18 cellular contexts compared by ENCODE assay signal in the genomic region with DNA sequence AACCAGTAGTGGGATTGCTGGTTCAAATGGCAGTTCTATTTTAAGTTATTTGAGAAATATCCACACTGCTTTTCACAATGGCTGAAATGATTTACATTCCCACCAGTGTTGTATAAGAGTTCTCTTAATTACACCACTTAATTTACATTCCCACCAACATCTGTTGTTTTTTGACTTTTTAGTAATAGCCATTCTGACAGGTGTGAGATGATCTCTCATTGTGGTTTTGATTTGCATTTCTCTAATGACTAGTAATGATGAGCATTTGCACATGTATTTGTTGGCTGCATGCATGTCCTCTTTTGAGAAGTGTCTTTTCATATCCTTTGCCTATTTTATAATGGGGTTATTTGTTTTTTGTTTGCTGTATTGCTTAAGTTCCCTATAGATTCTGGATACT.
A peak's percentile ranks its signal among the peaks of the same experiment; 100 is the strongest.
DNase-seq lines count a peak whose midpoint lies in the region; ATAC-seq, FAIRE-seq and TF ChIP-seq lines count a peak whose summit lies in the region.
"Had no signal": no experiment of that assay in that cellular context is flagged by ENCODE, and none has a peak within 500 bp of the region (broad histone marks: within the 10 kb centered on the region; RNA-seq: fewer than 3 reads in every experiment).

No MANE protein-coding gene starts in this region.

- no peak for TF ChIP-seq POLR2A in GM12878 (IDR thresholded peaks at IDR 0.05; ENCODE audit: low read depth, low read length)

- DNase-seq in MM.1S, result peak; percentile 32
- DNase-seq in GM12878 (ENCODE audit: low read depth, low spot score), result no peak
- DNase-seq in NCI-H2171 (lab: John Stamatoyannopoulos, UW), result no peak
- no peak for DNase-seq in foreskin fibroblast
- no peak for DNase-seq in RKO (ENCODE audit: low spot score)
- DNase-seq: AML-193; CD4-positive, CD25-positive, alpha-beta regulatory T cell; DMS53; HFFc6; NCI-H1092; NCI-H1694; NCI-H446 treated with DMSO at 0.1 percent for 48 hours had no signal

- H3K9me3 ChIP-seq in MM.1S (replicated peaks; ENCODE audit: insufficient read depth, low read length) (no peaks in the 10 kb centered on the region), GM12878 (replicated peaks; ENCODE audit: control insufficient read depth, insufficient read depth, low read length) (no peaks in the 10 kb centered on the region)
- H3K9me3 ChIP-seq: SJSA1 had no signal

- no peaks in the 10 kb centered on the region for H4K20me1 ChIP-seq in MM.1S (ENCODE audit: insufficient read depth, low read length)
- H4K20me1 ChIP-seq in GM12878 (ENCODE audit: control insufficient read depth, insufficient read depth), result no peaks in the 10 kb centered on the region

- no peaks in the 10 kb centered on the region for H3F3A ChIP-seq in MM.1S (ENCODE audit: insufficient read depth, low read length)

- FAIRE-seq in GM12878 (lab: Jason Lieb, UNC), result no peak
- FAIRE-seq: GM12891, H1, K562 had no signal

- BruUV-seq in GM12878 (replicated peaks; lab: Mats Ljungman, UMichigan), result no TSS peak

- H3K27ac ChIP-seq in MM.1S (ENCODE audit: low read length) (no peak overlapping the region), GM12878 (ENCODE audit: control insufficient read depth, insufficient read depth) (no peak overlapping the region)
- H3K27ac ChIP-seq: SJSA1 had no signal

- CTCF ChIA-PET in GM12878 (lab: Yijun Ruan, JAX), result no interaction called here

- TF ChIP-seq RAD21 in GM12878 (IDR thresholded peaks at IDR 0.05; ENCODE audit: insufficient read depth, low read depth, low read length), result no peak

- H3K9ac ChIP-seq in MM.1S (ENCODE audit: low read length) (no peak overlapping the region), GM12878 (ENCODE audit: control insufficient read depth, insufficient read depth, low read length) (no peak overlapping the region)

- H3K79me2 ChIP-seq in MM.1S (ENCODE audit: low read length) (no peaks in the 10 kb centered on the region), GM12878 (ENCODE audit: control insufficient read depth, insufficient read depth, low read length) (no peaks in the 10 kb centered on the region)

- H3K4me1 ChIP-seq in MM.1S (ENCODE audit: low read length) (no peaks in the 10 kb centered on the region), GM12878 (ENCODE audit: control insufficient read depth, insufficient read depth, low read length) (no peaks in the 10 kb centered on the region)
- H3K4me1 ChIP-seq: SJSA1 had no signal

- SMC1A ChIA-PET in GM12878 (lab: Charles Lee; ENCODE audit: uncharacterized antibody, unreplicated experiment), result no interaction called here

- intact Hi-C loops in GM12878 (cut with micrococcal nuclease; ENCODE audit: unreplicated experiment), result no loop called here

- no peak for TF ChIP-seq CTCF in MM.1S (IDR thresholded peaks at IDR 0.05; ENCODE audit: low read length)
- no peak for TF ChIP-seq CTCF in GM12878 (IDR thresholded peaks at IDR 0.05 in 2 of 3, conservative IDR thresholded peaks at IDR 0.05 in 1 of 3; ENCODE audit: control insufficient read depth in 2 of 3, extremely low read depth in 1 of 3, insufficient read depth in 1 of 3, low read depth in 3 of 3, low read length in 3 of 3)
- no peak for TF ChIP-seq CTCF in foreskin fibroblast (IDR thresholded peaks at IDR 0.05; ENCODE audit: low read depth, low read length)

- in situ Hi-C loops in GM12878 (cut with MboI), result no loop called here

- no peaks in the 10 kb centered on the region for H3K27me3 ChIP-seq in MM.1S (replicated peaks; ENCODE audit: insufficient read depth, low read length)
- H3K27me3 ChIP-seq in GM12878 (replicated peaks in 1 of 2; ENCODE audit: control insufficient read depth in 2 of 2, insufficient read depth in 2 of 2, low read length in 1 of 2), result no peaks in the 10 kb centered on the region

- peak; percentile 36 for ATAC-seq in GM18861 (IDR thresholded peaks at IDR 0.05; ENCODE audit: unreplicated experiment)
- peak; percentile 60 for ATAC-seq in HG02571 (IDR thresholded peaks at IDR 0.05; ENCODE audit: unreplicated experiment)
- peak; percentile 52 for ATAC-seq in GM12878
- ATAC-seq: K562 had no signal

- H3K4me3 ChIP-seq in MM.1S (ENCODE audit: low read length), result no peak overlapping the region
- no peak overlapping the region for H3K4me3 ChIP-seq in GM12878
- H3K4me3 ChIP-seq in foreskin fibroblast (ENCODE audit: low read depth in 1 of 2, low read length in 2 of 2), result no peak overlapping the region
- H3K4me3 ChIP-seq: K562, SJSA1 had no signal

- H2AFZ ChIP-seq in MM.1S (ENCODE audit: low read length), result no peak overlapping the region
- no peak overlapping the region for H2AFZ ChIP-seq in GM12878 (ENCODE audit: control insufficient read depth, low read depth, low read length)

- POLR2A ChIA-PET in GM12878 (lab: Charles Lee), result no interaction called here

- H3K36me3 ChIP-seq in MM.1S (replicated peaks; ENCODE audit: insufficient read depth, low read length) (no peaks in the 10 kb centered on the region), GM12878 (ENCODE audit: control insufficient read depth in 2 of 2, insufficient read depth in 2 of 2, low read length in 1 of 2) (no peaks in the 10 kb centered on the region)
- H3K36me3 ChIP-seq: SJSA1 had no signal

- TF ChIP-seq EP300 in GM12878 (IDR thresholded peaks at IDR 0.05; ENCODE audit: borderline replicate concordance in 1 of 2, control insufficient read depth in 1 of 2, low read depth in 2 of 2, low read length in 2 of 2), result no peak

- H3K4me2 ChIP-seq in MM.1S (ENCODE audit: low read depth, low read length) (no peak overlapping the region), GM12878 (ENCODE audit: control insufficient read depth, insufficient read depth) (no peak overlapping the region)

- no peaks in the 10 kb centered on the region; the same call in 1 of the 2 replicates for H3K9me2 ChIP-seq in MM.1S (replicated peaks; ENCODE audit: insufficient read depth, low read length)

- RAD21 ChIA-PET in GM12878 (lab: Charles Lee; ENCODE audit: unreplicated experiment), result no interaction called here

TF ChIP-seq in GM12878, 131 proteins besides CTCF, POLR2A, EP300 and RAD21:
- peak; percentile 65 for TF ChIP-seq MTA2 (IDR thresholded peaks at IDR 0.05; ENCODE audit: low read depth)
- no peak for TF ChIP-seq CBFB (IDR thresholded peaks at IDR 0.05; ENCODE audit: low read depth)
- TF ChIP-seq, protein P1, sequence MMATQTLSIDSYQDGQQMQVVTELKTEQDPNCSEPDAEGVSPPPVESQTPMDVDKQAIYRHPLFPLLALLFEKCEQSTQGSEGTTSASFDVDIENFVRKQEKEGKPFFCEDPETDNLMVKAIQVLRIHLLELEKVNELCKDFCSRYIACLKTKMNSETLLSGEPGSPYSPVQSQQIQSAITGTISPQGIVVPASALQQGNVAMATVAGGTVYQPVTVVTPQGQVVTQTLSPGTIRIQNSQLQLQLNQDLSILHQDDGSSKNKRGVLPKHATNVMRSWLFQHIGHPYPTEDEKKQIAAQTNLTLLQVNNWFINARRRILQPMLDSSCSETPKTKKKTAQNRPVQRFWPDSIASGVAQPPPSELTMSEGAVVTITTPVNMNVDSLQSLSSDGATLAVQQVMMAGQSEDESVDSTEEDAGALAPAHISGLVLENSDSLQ (IDR thresholded peaks at IDR 0.05), result peak; percentile 35; the same call in 1 of the 2 replicates
TF ChIP-seq in GM12878: peak in this region for 2.
